In genomic region chr7:137591444-137591843, GRCh38 we compare ENCODE assay signal across 10 cellular contexts.
A peak's percentile ranks its signal among the peaks of the same experiment; 100 is the strongest.
DNase-seq lines count a peak whose midpoint lies in the region; ATAC-seq, FAIRE-seq and TF ChIP-seq lines count a peak whose summit lies in the region.
"Had no signal": no experiment of that assay in that cellular context is flagged by ENCODE, and none has a peak within 500 bp of the region (broad histone marks: within the 10 kb centered on the region; RNA-seq: fewer than 3 reads in every experiment).

No MANE protein-coding gene starts in this region.

- H3K36me3 Mint-ChIP-seq in astrocyte (ENCODE audit: low read depth, unreplicated experiment) = no peaks in the 10 kb centered on the region

- DNase-seq in A172 (ENCODE audit: low spot score) = peak; percentile 58
- peak; percentile 66 for DNase-seq in HT1080 (ENCODE audit: low read depth)
- peak; percentile 75 for DNase-seq in astrocyte (ENCODE audit: low read depth)
- DNase-seq in right cardiac atrium = no peak
- DNase-seq in NCI-H1092 treated with DMSO at 0.1 percent for 48 hours (lab: John Stamatoyannopoulos, UW) = no peak
- no peak for DNase-seq in substantia nigra (lab: John Stamatoyannopoulos, UW)
- DNase-seq: NCI-H1105 had no signal

- H3K27me3 ChIP-seq in astrocyte (ENCODE audit: insufficient read depth, low read length) = no peaks in the 10 kb centered on the region
- no peaks in the 10 kb centered on the region for H3K27me3 ChIP-seq in right cardiac atrium (ENCODE audit: control insufficient read depth, insufficient read depth)

- H3K9me3 ChIP-seq in astrocyte (ENCODE audit: insufficient read depth, low read depth, low read length) (no peaks in the 10 kb centered on the region), right cardiac atrium (ENCODE audit: control insufficient read depth, low read length) (no peaks in the 10 kb centered on the region)

- no peaks in the 10 kb centered on the region for H3K9me3 Mint-ChIP-seq in astrocyte (ENCODE audit: unreplicated experiment)

- intact Hi-C loops in right cardiac atrium (cut with DNase I) = loop anchor here (5.0 to 10.0 kb wide), 3 partner anchors 424 to 1187 kb away; no protein-coding TSS in a partner anchor

- no peak overlapping the region for H3K27ac Mint-ChIP-seq in astrocyte (ENCODE audit: unreplicated experiment)

- H3K27me3 Mint-ChIP-seq in astrocyte (ENCODE audit: low read depth, unreplicated experiment) = no peaks in the 10 kb centered on the region

- peaks cover 20% of the 10 kb centered on the region for H3K4me1 Mint-ChIP-seq in astrocyte (ENCODE audit: low read depth, unreplicated experiment)

- H3K4me3 ChIP-seq in astrocyte (ENCODE audit: insufficient read depth, low read depth, low read length) (peak overlapping the region; percentile 11), right cardiac atrium (ENCODE audit: low read length) (no peak overlapping the region)

- 60% methylated on average over 5 of the region's 5 CpGs for WGBS in right cardiac atrium

- H2AFZ ChIP-seq in astrocyte (ENCODE audit: low read depth, low read length) = peak overlapping the region; percentile 67

- no peaks in the 10 kb centered on the region for H3K36me3 ChIP-seq in astrocyte (ENCODE audit: insufficient read depth, low read length)

- no peaks in the 10 kb centered on the region for H4K20me1 ChIP-seq in astrocyte (ENCODE audit: insufficient read depth, low read length)

- H3K27ac ChIP-seq in astrocyte (ENCODE audit: low read depth, low read length) = peak overlapping the region; percentile 86
- H3K27ac ChIP-seq in right cardiac atrium (ENCODE audit: low read length) = no peak overlapping the region
- H3K27ac ChIP-seq in substantia nigra (ENCODE audit: low read depth, low read length, poor library complexity, severe bottlenecking) = no peak overlapping the region

- no peak for TF ChIP-seq CTCF in astrocyte (IDR thresholded peaks at IDR 0.05; ENCODE audit: insufficient read depth, low read depth, low read length)

- peak; percentile 57 to 69 for ATAC-seq in right cardiac atrium
- no peak for ATAC-seq in GM21528 (IDR thresholded peaks at IDR 0.05; ENCODE audit: low FRiP score, unreplicated experiment)
- no peak for ATAC-seq in GM21367 (IDR thresholded peaks at IDR 0.05; ENCODE audit: unreplicated experiment)

- H3K4me1 ChIP-seq in astrocyte (ENCODE audit: insufficient read depth, low read length) = peaks cover 31% of the 10 kb centered on the region
- no peaks in the 10 kb centered on the region for H3K4me1 ChIP-seq in right cardiac atrium (ENCODE audit: control insufficient read depth, insufficient read depth, low read length)

- H3K9ac ChIP-seq in astrocyte (ENCODE audit: low read length) = peak overlapping the region; percentile 66

- no peak for FAIRE-seq in astrocyte (lab: Jason Lieb, UNC)
- FAIRE-seq: GM18507 had no signal

- H3K4me3 Mint-ChIP-seq in astrocyte (ENCODE audit: unreplicated experiment) = no peak overlapping the region

- peak overlapping the region; percentile 68 for H3K4me2 ChIP-seq in astrocyte (ENCODE audit: low read length)

- no peaks in the 10 kb centered on the region for H3K79me2 ChIP-seq in astrocyte (ENCODE audit: insufficient read depth, low read length)

Comparison
In these comparisons a context has a peak if more than half of its experiments do, and no peak if none do; other contexts are left out.
1. DNase-seq: peak in A172 (single experiment), HT1080 (single experiment) and astrocyte (single experiment); none in right cardiac atrium (0 of 3), NCI-H1092 treated with DMSO at 0.1 percent for 48 hours (single experiment) and substantia nigra (0 of 49).
2. ATAC-seq: peak in right cardiac atrium (2 of 2); none in GM21528 (single experiment) and GM21367 (single experiment).